13 cellular contexts compared by ENCODE assay signal in the genomic region with DNA sequence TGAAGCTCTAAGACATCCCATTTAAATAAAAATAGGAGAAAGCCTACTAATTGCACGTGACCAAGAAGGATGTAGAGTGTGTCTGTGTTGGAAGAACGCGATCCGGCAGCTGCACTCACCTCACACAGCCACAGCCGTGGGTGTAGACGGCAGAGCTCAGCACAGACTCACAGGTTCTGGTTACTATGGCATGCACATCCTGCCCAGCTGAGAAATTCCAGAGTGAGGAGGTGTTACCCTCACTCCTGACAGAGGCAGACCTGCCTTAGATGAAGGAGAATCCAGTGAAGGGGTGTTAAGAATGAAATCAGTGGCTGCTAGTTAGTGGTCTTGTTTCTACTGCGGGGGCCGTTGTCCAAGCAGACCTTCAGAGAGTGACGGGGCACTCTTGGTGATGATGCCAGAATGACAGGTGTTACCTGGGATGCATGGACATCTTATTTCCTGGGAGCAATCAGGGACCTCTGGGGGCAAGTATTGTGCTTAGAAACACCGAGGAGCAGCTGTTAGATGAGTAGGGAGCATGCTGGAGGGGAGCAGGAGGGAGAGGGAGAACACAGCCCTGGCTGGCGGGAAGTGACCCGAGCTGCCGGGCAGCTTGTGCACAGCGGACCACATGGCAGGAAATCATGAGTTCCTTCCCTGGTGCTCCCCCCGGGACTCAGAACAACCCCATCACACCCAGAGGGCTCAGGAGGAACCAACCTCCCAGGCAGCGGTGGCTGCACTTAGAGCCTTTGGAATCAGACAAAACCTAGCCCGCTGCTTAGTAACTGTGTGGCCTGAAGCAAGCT. TPM values are rescaled to one million over a fixed set of nuclear protein-coding genes. Genes with fewer than 3 reads are reported as not detected.
DNase-seq lines count a peak whose midpoint lies in the region; ATAC-seq, FAIRE-seq and TF ChIP-seq lines count a peak whose summit lies in the region.
"Had no signal": no experiment of that assay in that cellular context is flagged by ENCODE, and none has a peak within 500 bp of the region (broad histone marks: within the 10 kb centered on the region; RNA-seq: fewer than 3 reads in every experiment).

No MANE protein-coding gene starts in this region.

- BruUV-seq in HepG2 (replicated peaks; lab: Mats Ljungman, UMichigan), result no TSS peak
- no TSS peak for BruUV-seq in PC-9 (replicated peaks; lab: Mats Ljungman, UMichigan)

- H3K4me3 Mint-ChIP-seq in effector memory CD8-positive, alpha-beta T cell, result peak overlapping the region; percentile 75 to 76
- H3K4me3 Mint-ChIP-seq in activated naive CD8-positive, alpha-beta T cell treated with anti-CD3 and anti-CD28 coated beads, Interleukin-2, amount 50 U/mL, for 24 hours, result no peak overlapping the region

- peaks cover 5 to 18% of the 10 kb centered on the region in 2 donors for H3K4me1 Mint-ChIP-seq in effector memory CD8-positive, alpha-beta T cell (ENCODE audit: low read depth in 2 of 2)
- peaks cover 13% of the 10 kb centered on the region for H3K4me1 Mint-ChIP-seq in activated naive CD8-positive, alpha-beta T cell treated with anti-CD3 and anti-CD28 coated beads, Interleukin-2, amount 50 U/mL, for 24 hours

- WGBS in right lobe of liver (ENCODE audit: insufficient coverage, low coverage, low lambda C conversion rate, missing lambda C conversion rate), result 70% methylated on average over 8 of the region's 17 CpGs
- WGBS in HepG2 (ENCODE audit: low lambda C conversion rate), result 38% methylated on average over 13 of the region's 17 CpGs
- no CpG with 5 or more reads among the region's 17 CpGs for WGBS in mesendoderm (ENCODE audit: extremely low coverage, insufficient coverage, low lambda C conversion rate)

- no peak for TF ChIP-seq RAD21 in HepG2 (CRISPR knock-in tag; IDR thresholded peaks at IDR 0.05)

- TF ChIP-seq POLR2A in right lobe of liver (IDR thresholded peaks at IDR 0.05) (no peak), HepG2 (IDR thresholded peaks at IDR 0.05; ENCODE audit: insufficient read depth in 1 of 2, low read depth in 2 of 2, low read length in 2 of 2) (no peak)

- H3K18ac ChIP-seq in mesendoderm (ENCODE audit: low read length), result no peak overlapping the region

- no peak overlapping the region for H2BK15ac ChIP-seq in mesendoderm (replicated peaks; ENCODE audit: low read depth)

- peaks cover 0 to 54% of the 10 kb centered on the region in 2 donors for H3K27me3 Mint-ChIP-seq in effector memory CD8-positive, alpha-beta T cell
- H3K27me3 Mint-ChIP-seq in activated naive CD8-positive, alpha-beta T cell treated with anti-CD3 and anti-CD28 coated beads, Interleukin-2, amount 50 U/mL, for 24 hours, result peaks cover 23% of the 10 kb centered on the region

- CTCF ChIA-PET in HepG2 (lab: Yijun Ruan, JAX; ENCODE audit: low intra/inter-chr PET ratio, low total read pairs), result no interaction called here
- CTCF ChIA-PET in PC-9 (lab: Charles Lee), result interaction anchor here (0.7 to 0.9 kb wide), 2 partner anchors 19 to 1090 kb away, joined by 3 read pairs; no protein-coding TSS in a partner anchor

- H2AFZ ChIP-seq in HepG2 (ENCODE audit: low read length), result no peak overlapping the region
- H2AFZ ChIP-seq in PC-9, result no peak overlapping the region

- peak in 3 of 4 donors; percentile 14 to 26 (median 25) for ATAC-seq in right lobe of liver
- no peak; the same call in 2 of the 3 replicates for ATAC-seq in HepG2
- no peak for ATAC-seq in effector memory CD8-positive, alpha-beta T cell (replicated peaks)
- no peak for ATAC-seq in GM21529 (IDR thresholded peaks at IDR 0.05; ENCODE audit: unreplicated experiment)
- no peak for ATAC-seq in activated naive CD8-positive, alpha-beta T cell treated with anti-CD3 and anti-CD28 coated beads, Interleukin-2, amount 50 U/mL, for 24 hours
- ATAC-seq: GM12878, K562 had no signal

- H3F3A ChIP-seq in PC-9 (ENCODE audit: insufficient read depth, low read depth), result 0 out of 2 replicates have a peak, but pooled peaks cover 5% of the 10 kb centered on the region

- no peak overlapping the region for H3K9ac ChIP-seq in HepG2 (ENCODE audit: insufficient read depth, low read depth, low read length)
- no peak overlapping the region for H3K9ac ChIP-seq in mesendoderm (ENCODE audit: low read length)

- H3K4me1 ChIP-seq in right lobe of liver (peaks cover 0 to 34% (median 9%) of the 10 kb centered on the region in 4 donors), HepG2 (ENCODE audit: insufficient read depth, low read length) (no peaks in the 10 kb centered on the region), mesendoderm (ENCODE audit: control insufficient read depth, low read depth, low read length) (peaks cover 14% of the 10 kb centered on the region), PC-9 (replicated peaks; ENCODE audit: insufficient read depth) (peaks cover 11% of the 10 kb centered on the region)

- no peak overlapping the region for H3K27ac Mint-ChIP-seq in effector memory CD8-positive, alpha-beta T cell
- no peak overlapping the region for H3K27ac Mint-ChIP-seq in activated naive CD8-positive, alpha-beta T cell treated with anti-CD3 and anti-CD28 coated beads, Interleukin-2, amount 50 U/mL, for 24 hours

- H2BK120ac ChIP-seq in mesendoderm (ENCODE audit: low read depth, low read length), result no peak overlapping the region

- no peaks in the 10 kb centered on the region for H3K36me3 ChIP-seq in right lobe of liver
- H3K36me3 ChIP-seq in HepG2 (replicated peaks in 1 of 2; ENCODE audit: control insufficient read depth in 1 of 2, insufficient read depth in 2 of 2, low read length in 2 of 2), result no peaks in the 10 kb centered on the region
- no peaks in the 10 kb centered on the region for H3K36me3 ChIP-seq in mesendoderm (ENCODE audit: control insufficient read depth, insufficient read depth, low read length)
- H3K36me3 ChIP-seq in PC-9 (ENCODE audit: low read depth), result no peaks in the 10 kb centered on the region

- no peak overlapping the region for H3K4ac ChIP-seq in mesendoderm (ENCODE audit: low read depth, low read length)

- H3K79me2 ChIP-seq in HepG2 (ENCODE audit: insufficient read depth, low read length) (no peaks in the 10 kb centered on the region), mesendoderm (ENCODE audit: control insufficient read depth, insufficient read depth, low read length) (no peaks in the 10 kb centered on the region), PC-9 (ENCODE audit: low read depth) (no peaks in the 10 kb centered on the region)

- POLR2A ChIA-PET in HepG2 (lab: Yijun Ruan, JAX) (no interaction called here), PC-9 (lab: Charles Lee; ENCODE audit: unreplicated experiment) (interaction anchor here (0.6 to 0.7 kb wide), 2 partner anchors 11 to 16 kb away, joined by 4 to 5 read pairs; no protein-coding TSS in a partner anchor)

- no peak overlapping the region for H2AK5ac ChIP-seq in mesendoderm (ENCODE audit: low read length)

- no peak for FAIRE-seq in HepG2 (lab: Jason Lieb, UNC)
- FAIRE-seq: GM12878, K562 had no signal

- intact Hi-C loops in right lobe of liver (cut with DNase I), result no loop called here
- intact Hi-C loops in HepG2 (cut with micrococcal nuclease; ENCODE audit: unreplicated experiment), result no loop called here
- intact Hi-C loops in PC-9 (cut with micrococcal nuclease; ENCODE audit: unreplicated experiment), result no loop called here

- no peak overlapping the region for H2BK5ac ChIP-seq in mesendoderm (ENCODE audit: low read length)

- no peaks in the 10 kb centered on the region for H3K9me3 ChIP-seq in right lobe of liver
- no peaks in the 10 kb centered on the region for H3K9me3 ChIP-seq in HepG2 (ENCODE audit: low read length)
- H3K9me3 ChIP-seq in PC-9 (ENCODE audit: insufficient read depth, low read depth), result no peaks in the 10 kb centered on the region

- in situ Hi-C loops in HepG2 (cut with HindIII; ENCODE audit: extremely low pct_ligation_motif_present, low pct_unique_long_range_greater_than_20kb), result no loop called here

- H4K5ac ChIP-seq in mesendoderm (ENCODE audit: low read length), result no peak overlapping the region

- H3K9me3 Mint-ChIP-seq in effector memory CD8-positive, alpha-beta T cell, result no peaks in the 10 kb centered on the region
- no peaks in the 10 kb centered on the region for H3K9me3 Mint-ChIP-seq in activated naive CD8-positive, alpha-beta T cell treated with anti-CD3 and anti-CD28 coated beads, Interleukin-2, amount 50 U/mL, for 24 hours

- H3K27me3 ChIP-seq in right lobe of liver (peaks cover 0 to 6% of the 10 kb centered on the region in 2 donors), HepG2 (ENCODE audit: control insufficient read depth in 1 of 2, insufficient read depth in 2 of 2, low read length in 2 of 2) (peaks cover 5 to 30% of the 10 kb centered on the region in 2 experiments; a peak in 3 of 5 replicates), mesendoderm (ENCODE audit: insufficient read depth, low read length, poor library complexity) (peaks cover 35% of the 10 kb centered on the region), PC-9 (ENCODE audit: insufficient read depth, low read depth) (no peaks in the 10 kb centered on the region)

- no peak overlapping the region for H3K23ac ChIP-seq in mesendoderm (ENCODE audit: low read length)

- H3K27ac ChIP-seq in right lobe of liver, result no peak overlapping the region
- H3K27ac ChIP-seq in HepG2 (ENCODE audit: extremely low read length, insufficient read depth, low read length), result no peak overlapping the region
- no peak overlapping the region for H3K27ac ChIP-seq in mesendoderm (ENCODE audit: low read depth, low read length)
- H3K27ac ChIP-seq in PC-9, result no peak overlapping the region

- H3K4me3 ChIP-seq in right lobe of liver (no peak overlapping the region), HepG2 (replicated peaks in 1 of 3; ENCODE audit: insufficient read depth in 1 of 3, low read depth in 2 of 3, low read length in 3 of 3) (no peak overlapping the region), mesendoderm (ENCODE audit: low read length) (no peak overlapping the region), PC-9 (no peak overlapping the region)
- H3K4me3 ChIP-seq: GM12878, K562 had no signal

- no peaks in the 10 kb centered on the region for H3K36me3 Mint-ChIP-seq in effector memory CD8-positive, alpha-beta T cell (ENCODE audit: insufficient read depth)
- no peaks in the 10 kb centered on the region for H3K36me3 Mint-ChIP-seq in activated naive CD8-positive, alpha-beta T cell treated with anti-CD3 and anti-CD28 coated beads, Interleukin-2, amount 50 U/mL, for 24 hours (ENCODE audit: low read depth)

- TF ChIP-seq EP300 in HepG2 (IDR thresholded peaks at IDR 0.05; ENCODE audit: low read depth in 2 of 2, low read length in 2 of 2), result no peak
- no peak for TF ChIP-seq EP300 in HepG2 (CRISPR knock-in tag; IDR thresholded peaks at IDR 0.05; ENCODE audit: borderline replicate concordance)

- H3K4me2 ChIP-seq in HepG2 (ENCODE audit: low read depth, low read length) (no peak overlapping the region), mesendoderm (ENCODE audit: low read length) (peak overlapping the region; percentile 44), PC-9 (no peak overlapping the region)

- no peaks in the 10 kb centered on the region for H3K79me1 ChIP-seq in mesendoderm (ENCODE audit: low read length)

- peak overlapping the region; percentile 36 for H3K56ac ChIP-seq in mesendoderm (ENCODE audit: low read length)

- no peak for TF ChIP-seq CTCF in right lobe of liver (IDR thresholded peaks at IDR 0.05)
- TF ChIP-seq CTCF in HepG2 (CRISPR knock-in tag; IDR thresholded peaks at IDR 0.05), result no peak
- no peak for TF ChIP-seq CTCF in PC-9 (conservative IDR thresholded peaks at IDR 0.05)

- no peaks in the 10 kb centered on the region for H3K9me2 ChIP-seq in PC-9 (ENCODE audit: insufficient read depth)

- peak in 1 of 3 donors; percentile 47 for DNase-seq in right lobe of liver
- no peak for DNase-seq in HepG2 (ENCODE audit: low spot score)
- no peak for DNase-seq in effector memory CD8-positive, alpha-beta T cell
- peak; percentile 95 for DNase-seq in mesendoderm
- DNase-seq in activated naive CD8-positive, alpha-beta T cell treated with anti-CD3 and anti-CD28 coated beads, Interleukin-2, amount 50 U/mL, for 24 hours, result no peak
- no peak for DNase-seq in PC-9
- DNase-seq in stimulated activated CD4-positive, alpha-beta T cell treated with anti-CD3 and anti-CD28 coated beads, Interleukin-12 subunit alpha, Interleukin-12 subunit beta, amount 100 ng/mL, for 4 hours, result no peak
- DNase-seq: cortex of kidney, GOT3 had no signal

- no peak overlapping the region for H4K8ac ChIP-seq in mesendoderm (ENCODE audit: low read depth, low read length)

- H4K20me1 ChIP-seq in HepG2 (ENCODE audit: insufficient read depth, low read length) (no peaks in the 10 kb centered on the region), PC-9 (ENCODE audit: insufficient read depth) (no peaks in the 10 kb centered on the region)

RNA-seq across cellular contexts. Expression of gene KCNJ5, which starts 12.3 kb away (rescaled TPM):
- total RNA-seq in right lobe of liver (under 1 TPM; 0.05 to 0.80 (median 0.11) TPM), HepG2 (2016; rRNA removed; fragmentation: Illumina TruSeq; extraction: Trizol) (not detected in 2 replicates), PC-9 (2021) (0.11 TPM in 1 of 2 replicates, not detected in the other)
- total RNA-seq in HepG2 (2016; cell fraction: cytosol; rRNA removed; fragmentation: Illumina TruSeq; extraction: Trizol; ENCODE audit: low read depth), result not detected in 2 replicates
- total RNA-seq in HepG2 (2016; cell fraction: insoluble cytoplasmic fraction; rRNA removed; fragmentation: Illumina TruSeq; extraction: Trizol), result not detected in 2 replicates
- not detected in 2 replicates for total RNA-seq in HepG2 (2016; cell fraction: membrane; rRNA removed; fragmentation: Illumina TruSeq; extraction: Trizol)
- not detected in 2 replicates for total RNA-seq in HepG2 (2016; cell fraction: nucleus; rRNA removed; fragmentation: Illumina TruSeq; extraction: Trizol)
- polyA plus RNA-seq in HepG2 (2011; rRNA removed), result not detected in 2 replicates
- polyA plus RNA-seq in HepG2 (2011; cell fraction: cytosol; rRNA removed), result not detected in 2 replicates
- polyA plus RNA-seq in HepG2 (2011; cell fraction: nucleus; rRNA removed), result not detected in 2 replicates
- not detected in 2 replicates for polyA plus RNA-seq in HepG2 (2012)
- not detected in 2 replicates for polyA plus RNA-seq in HepG2 (2016; cell fraction: cytosol; fragmentation: Illumina TruSeq; extraction: Trizol; ENCODE audit: low read depth)
- polyA plus RNA-seq in HepG2 (2016; cell fraction: insoluble cytoplasmic fraction; fragmentation: Illumina TruSeq; extraction: Trizol; ENCODE audit: low read depth), result not detected in 2 replicates
- not detected in 2 replicates for polyA plus RNA-seq in HepG2 (2016; cell fraction: membrane; fragmentation: Illumina TruSeq; extraction: Trizol; ENCODE audit: low read depth)
- polyA plus RNA-seq in HepG2 (2016; cell fraction: nucleus; fragmentation: Illumina TruSeq; extraction: Trizol; ENCODE audit: insufficient read depth, low read depth), result not detected in 2 replicates
- not detected in 2 replicates for polyA minus RNA-seq in HepG2 (2011; rRNA and poly(A)+ RNA removed; ENCODE audit: low replicate concordance)
- polyA minus RNA-seq in HepG2 (2011; cell fraction: cytosol; rRNA and poly(A)+ RNA removed), result not detected in 2 replicates
- polyA minus RNA-seq in HepG2 (2011; cell fraction: nucleus; rRNA and poly(A)+ RNA removed), result not detected in 2 replicates
- 0.11 TPM for polyA plus RNA-seq in mesendoderm (2013, experiment 1 of 2)
- 0.13 TPM for polyA plus RNA-seq in mesendoderm (2013, experiment 2 of 2)
- total RNA-seq: GM12878 had no signal
- polyA plus RNA-seq: K562 had no signal

RNA-seq across cellular contexts. Expression of gene KCNJ1, which starts 36.3 kb away (rescaled TPM):
- total RNA-seq in right lobe of liver (not detected), HepG2 (2016; rRNA removed; fragmentation: Illumina TruSeq; extraction: Trizol) (not detected in 2 replicates), PC-9 (2021) (not detected in 2 replicates)
- total RNA-seq in HepG2 (2016; cell fraction: cytosol; rRNA removed; fragmentation: Illumina TruSeq; extraction: Trizol; ENCODE audit: low read depth), result not detected in 2 replicates
- not detected in 2 replicates for total RNA-seq in HepG2 (2016; cell fraction: insoluble cytoplasmic fraction; rRNA removed; fragmentation: Illumina TruSeq; extraction: Trizol)
- total RNA-seq in HepG2 (2016; cell fraction: membrane; rRNA removed; fragmentation: Illumina TruSeq; extraction: Trizol), result not detected in 2 replicates
- total RNA-seq in HepG2 (2016; cell fraction: nucleus; rRNA removed; fragmentation: Illumina TruSeq; extraction: Trizol), result not detected in 2 replicates
- polyA plus RNA-seq in HepG2 (2011; rRNA removed), result not detected in 2 replicates
- not detected in 2 replicates for polyA plus RNA-seq in HepG2 (2011; cell fraction: cytosol; rRNA removed)
- not detected in 2 replicates for polyA plus RNA-seq in HepG2 (2011; cell fraction: nucleus; rRNA removed)
- polyA plus RNA-seq in HepG2 (2012), result not detected in 2 replicates
- not detected in 2 replicates for polyA plus RNA-seq in HepG2 (2016; cell fraction: cytosol; fragmentation: Illumina TruSeq; extraction: Trizol; ENCODE audit: low read depth)
- not detected in 2 replicates for polyA plus RNA-seq in HepG2 (2016; cell fraction: insoluble cytoplasmic fraction; fragmentation: Illumina TruSeq; extraction: Trizol; ENCODE audit: low read depth)
- polyA plus RNA-seq in HepG2 (2016; cell fraction: membrane; fragmentation: Illumina TruSeq; extraction: Trizol; ENCODE audit: low read depth), result not detected in 2 replicates
- not detected in 2 replicates for polyA plus RNA-seq in HepG2 (2016; cell fraction: nucleus; fragmentation: Illumina TruSeq; extraction: Trizol; ENCODE audit: insufficient read depth, low read depth)
- not detected in 2 replicates for polyA minus RNA-seq in HepG2 (2011; rRNA and poly(A)+ RNA removed; ENCODE audit: low replicate concordance)
- not detected in 2 replicates for polyA minus RNA-seq in HepG2 (2011; cell fraction: cytosol; rRNA and poly(A)+ RNA removed)
- not detected in 2 replicates for polyA minus RNA-seq in HepG2 (2011; cell fraction: nucleus; rRNA and poly(A)+ RNA removed)
- polyA plus RNA-seq in mesendoderm (2013, experiment 1 of 2), result 0.01 TPM
- polyA plus RNA-seq in mesendoderm (2013, experiment 2 of 2), result 0.03 TPM
- total RNA-seq: GM12878, K562 had no signal
- polyA plus RNA-seq: GM12878, K562 had no signal

RNA-seq across cellular contexts. Expression of gene TP53AIP1, which starts 39.2 kb away (rescaled TPM):
- total RNA-seq in right lobe of liver (under 1 TPM in 1 of 6 experiments, not detected in 5; 0.22 TPM), HepG2 (2016; rRNA removed; fragmentation: Illumina TruSeq; extraction: Trizol) (0.11 TPM in 1 of 2 replicates, not detected in the other), PC-9 (2021) (not detected in 2 replicates)
- not detected in 2 replicates for total RNA-seq in HepG2 (2016; cell fraction: cytosol; rRNA removed; fragmentation: Illumina TruSeq; extraction: Trizol; ENCODE audit: low read depth)
- total RNA-seq in HepG2 (2016; cell fraction: insoluble cytoplasmic fraction; rRNA removed; fragmentation: Illumina TruSeq; extraction: Trizol), result not detected in 2 replicates
- not detected in 2 replicates for total RNA-seq in HepG2 (2016; cell fraction: membrane; rRNA removed; fragmentation: Illumina TruSeq; extraction: Trizol)
- not detected in 2 replicates for total RNA-seq in HepG2 (2016; cell fraction: nucleus; rRNA removed; fragmentation: Illumina TruSeq; extraction: Trizol)
- polyA plus RNA-seq in HepG2 (2011; rRNA removed), result 0.03 TPM in 1 of 2 replicates, not detected in the other
- polyA plus RNA-seq in HepG2 (2011; cell fraction: cytosol; rRNA removed), result 0.03 TPM in 1 of 2 replicates, not detected in the other
- 0.19 and 0.28 TPM in 2 replicates for polyA plus RNA-seq in HepG2 (2011; cell fraction: nucleus; rRNA removed)
- polyA plus RNA-seq in HepG2 (2012), result 0.17 TPM in 1 of 2 replicates, not detected in the other
- not detected in 2 replicates for polyA plus RNA-seq in HepG2 (2016; cell fraction: cytosol; fragmentation: Illumina TruSeq; extraction: Trizol; ENCODE audit: low read depth)
- not detected in 2 replicates for polyA plus RNA-seq in HepG2 (2016; cell fraction: insoluble cytoplasmic fraction; fragmentation: Illumina TruSeq; extraction: Trizol; ENCODE audit: low read depth)
- not detected in 2 replicates for polyA plus RNA-seq in HepG2 (2016; cell fraction: membrane; fragmentation: Illumina TruSeq; extraction: Trizol; ENCODE audit: low read depth)
- polyA plus RNA-seq in HepG2 (2016; cell fraction: nucleus; fragmentation: Illumina TruSeq; extraction: Trizol; ENCODE audit: insufficient read depth, low read depth), result 0.26 and 0.28 TPM in 2 replicates
- polyA minus RNA-seq in HepG2 (2011; rRNA and poly(A)+ RNA removed; ENCODE audit: low replicate concordance), result not detected in 2 replicates
- not detected in 2 replicates for polyA minus RNA-seq in HepG2 (2011; cell fraction: cytosol; rRNA and poly(A)+ RNA removed)
- polyA minus RNA-seq in HepG2 (2011; cell fraction: nucleus; rRNA and poly(A)+ RNA removed), result 0.13 and 0.37 TPM in 2 replicates
- polyA plus RNA-seq in mesendoderm (2013, experiment 1 of 2), result not detected
- polyA plus RNA-seq in mesendoderm (2013, experiment 2 of 2), result 0.03 TPM
- total RNA-seq: GM12878, K562 had no signal
- polyA plus RNA-seq: K562, liver had no signal

Comparison
In these comparisons a context has a peak if more than half of its experiments do, and no peak if none do; other contexts are left out.
1. ATAC-seq: peak in right lobe of liver (3 of 4); none in HepG2 (single experiment), effector memory CD8-positive, alpha-beta T cell (single experiment), GM21529 (single experiment) and activated naive CD8-positive, alpha-beta T cell treated with anti-CD3 and anti-CD28 coated beads, Interleukin-2, amount 50 U/mL, for 24 hours (single experiment).